In genomic region chr6:15754706-15755079, GRCh38 we compare ENCODE assay signal across 21 cellular contexts.
"Had no signal": no experiment of that assay in that cellular context is flagged by ENCODE, and none has a peak within 500 bp of the region (broad histone marks: within the 10 kb centered on the region; RNA-seq: fewer than 3 reads in every experiment).

No MANE protein-coding gene starts in this region.

- H3K4me3 Mint-ChIP-seq: activated B cell treated with CpG ODN at 0.5 μM for 24 hours; activated CD8-positive, alpha-beta T cell treated with anti-CD3 and anti-CD28 coated beads for 36 hours; activated naive CD4-positive, alpha-beta T cell treated with anti-CD3 and anti-CD28 coated beads, Interleukin-2, amount 50 U/mL, for 24 hours; activated naive CD8-positive, alpha-beta T cell treated with anti-CD3 and anti-CD28 coated beads, Interleukin-2, amount 50 U/mL, for 24 hours; activated T-cell treated with anti-CD3 and anti-CD28 coated beads, Interleukin-2, amount 50 U/mL, for 4 hours; activated T-helper 17 cell treated with anti-CD3 and anti-CD28 coated beads, Interleukin-2, amount 50 U/mL, for 72 hours; central memory CD8-positive, alpha-beta T cell; dendritic cell treated with granulocyte-macrophage colony-stimulating factor and Interleukin-4, amounts not matched to agents 40 ng/mL and 50 ng/mL, for 4 days; naive thymus-derived CD4-positive, alpha-beta T cell; neural crest cell; T-cell had no signal

- H3K27me3 ChIP-seq: esophagus squamous epithelium, left lung, testis had no signal

- H3K27ac Mint-ChIP-seq: activated B cell treated with CpG ODN at 0.5 μM for 24 hours; activated CD8-positive, alpha-beta T cell treated with anti-CD3 and anti-CD28 coated beads for 36 hours; activated naive CD4-positive, alpha-beta T cell treated with anti-CD3 and anti-CD28 coated beads, Interleukin-2, amount 50 U/mL, for 24 hours; activated naive CD8-positive, alpha-beta T cell treated with anti-CD3 and anti-CD28 coated beads, Interleukin-2, amount 50 U/mL, for 24 hours; activated T-helper 17 cell treated with anti-CD3 and anti-CD28 coated beads, Interleukin-2, amount 50 U/mL, for 72 hours; dendritic cell treated with granulocyte-macrophage colony-stimulating factor and Interleukin-4, amounts not matched to agents 40 ng/mL and 50 ng/mL, for 4 days; naive thymus-derived CD4-positive, alpha-beta T cell; T-cell had no signal

- H3K36me3 ChIP-seq: esophagus squamous epithelium, left lung had no signal

- H3K27ac ChIP-seq: esophagus squamous epithelium, left lung, testis had no signal

- H3K36me3 Mint-ChIP-seq: activated naive CD4-positive, alpha-beta T cell treated with anti-CD3 and anti-CD28 coated beads, Interleukin-2, amount 50 U/mL, for 24 hours; naive thymus-derived CD4-positive, alpha-beta T cell; T-cell had no signal

- H3K4me3 ChIP-seq: esophagus squamous epithelium, left lung, lung, testis had no signal

- ATAC-seq: activated CD8-positive, alpha-beta T cell treated with anti-CD3 and anti-CD28 coated beads for 36 hours; activated naive CD8-positive, alpha-beta T cell treated with anti-CD3 and anti-CD28 coated beads, Interleukin-2, amount 50 U/mL, for 24 hours; activated T-cell treated with anti-CD3 and anti-CD28 coated beads, Interleukin-2, amount 50 U/mL, for 4 hours; activated T-helper 17 cell treated with anti-CD3 and anti-CD28 coated beads, Interleukin-2, amount 50 U/mL, for 72 hours; left lung; naive thymus-derived CD4-positive, alpha-beta T cell; T-cell had no signal

- H3K27me3 Mint-ChIP-seq: activated B cell treated with CpG ODN at 0.5 μM for 24 hours; activated CD8-positive, alpha-beta T cell treated with anti-CD3 and anti-CD28 coated beads for 36 hours; activated naive CD4-positive, alpha-beta T cell treated with anti-CD3 and anti-CD28 coated beads, Interleukin-2, amount 50 U/mL, for 24 hours; activated T-helper 17 cell treated with anti-CD3 and anti-CD28 coated beads, Interleukin-2, amount 50 U/mL, for 72 hours; central memory CD8-positive, alpha-beta T cell; T-cell had no signal

- H3K4me1 ChIP-seq: left lung, testis had no signal

- DNase-seq: activated B cell treated with CpG ODN at 0.5 μM for 24 hours; activated CD4-positive, alpha-beta T cell treated with anti-CD3 and anti-CD28 coated beads, Interleukin-2, amount 50 U/mL, for 1 hour; activated CD8-positive, alpha-beta T cell treated with anti-CD3 and anti-CD28 coated beads for 36 hours; activated gamma-delta T cell treated with Interleukin-2 at 50 U/mL for 16 hours; activated naive CD8-positive, alpha-beta T cell treated with anti-CD3 and anti-CD28 coated beads, Interleukin-2, amount 50 U/mL, for 24 hours; activated T-cell treated with anti-CD3 and anti-CD28 coated beads, Interleukin-2, amount 50 U/mL, for 4 hours; effector CD4-positive, alpha-beta T cell; esophagus squamous epithelium; left lung; naive thymus-derived CD4-positive, alpha-beta T cell; posterior cingulate gyrus; stimulated activated CD4-positive, alpha-beta T cell treated with anti-CD3 and anti-CD28 coated beads, Interleukin-2, amount 100 ng/mL, for 48 hours; stimulated activated naive CD4-positive, alpha-beta T cell treated with Interleukin-2 at 50 U/mL for 16 hours; T-cell; testis had no signal

- H3K9me3 ChIP-seq: esophagus squamous epithelium, left lung, testis had no signal

- H3K4me1 Mint-ChIP-seq: activated B cell treated with CpG ODN at 0.5 μM for 24 hours; activated naive CD4-positive, alpha-beta T cell treated with anti-CD3 and anti-CD28 coated beads, Interleukin-2, amount 50 U/mL, for 24 hours; activated naive CD8-positive, alpha-beta T cell treated with anti-CD3 and anti-CD28 coated beads, Interleukin-2, amount 50 U/mL, for 24 hours; activated T-helper 17 cell treated with anti-CD3 and anti-CD28 coated beads, Interleukin-2, amount 50 U/mL, for 72 hours; central memory CD8-positive, alpha-beta T cell; neural crest cell; T-cell had no signal

- H3K9me3 Mint-ChIP-seq: activated B cell treated with CpG ODN at 0.5 μM for 24 hours; activated CD8-positive, alpha-beta T cell treated with anti-CD3 and anti-CD28 coated beads for 36 hours; activated naive CD4-positive, alpha-beta T cell treated with anti-CD3 and anti-CD28 coated beads, Interleukin-2, amount 50 U/mL, for 24 hours; activated naive CD8-positive, alpha-beta T cell treated with anti-CD3 and anti-CD28 coated beads, Interleukin-2, amount 50 U/mL, for 24 hours; activated T-cell treated with anti-CD3 and anti-CD28 coated beads, Interleukin-2, amount 50 U/mL, for 4 hours; activated T-helper 17 cell treated with anti-CD3 and anti-CD28 coated beads, Interleukin-2, amount 50 U/mL, for 72 hours; central memory CD8-positive, alpha-beta T cell; dendritic cell treated with granulocyte-macrophage colony-stimulating factor and Interleukin-4, amounts not matched to agents 40 ng/mL and 50 ng/mL, for 4 days; T-cell had no signal
